In genomic region chr1:6800728-6801127, GRCh38 we compare ENCODE assay signal across 13 cellular contexts. TPM values are rescaled to one million over a fixed set of nuclear protein-coding genes. Genes with fewer than 3 reads are reported as not detected.
DNase-seq lines count a peak whose midpoint lies in the region; ATAC-seq, FAIRE-seq and TF ChIP-seq lines count a peak whose summit lies in the region.
"Had no signal": no experiment of that assay in that cellular context is flagged by ENCODE, and none has a peak within 500 bp of the region (broad histone marks: within the 10 kb centered on the region; RNA-seq: fewer than 3 reads in every experiment).

No MANE protein-coding gene starts in this region.

- no peak overlapping the region for H3K4me3 Mint-ChIP-seq in glutamatergic neuron (ENCODE audit: unreplicated experiment)
- H3K4me3 Mint-ChIP-seq: activated CD4-positive, alpha-beta T cell treated with anti-CD3 and anti-CD28 coated beads for 36 hours; activated naive CD8-positive, alpha-beta T cell; stimulated activated naive CD8-positive, alpha-beta T cell treated with anti-CD3 and anti-CD28 coated beads, Interleukin-15, Interleukin-2, amounts not matched to agents 100 ng/mL and 50 ng/mL, for 24 hours had no signal

- peak overlapping the region; percentile 9 for H3K27ac ChIP-seq in upper lobe of right lung
- H3K27ac ChIP-seq: 22Rv1 had no signal

- H3K27me3 ChIP-seq in upper lobe of right lung = no peaks in the 10 kb centered on the region

- TF ChIP-seq POLR2A in GM12892 (IDR thresholded peaks at IDR 0.05; ENCODE audit: low read depth, low read length) = no peak

- peak; percentile 31 for DNase-seq in SIG-M5 treated with dmso at 0.1 percent for 504 hours (lab: John Stamatoyannopoulos, UW; ENCODE audit: unreplicated experiment)
- no peak for DNase-seq in SIG-M5 (lab: John Stamatoyannopoulos, UW)
- peak; percentile 28 for DNase-seq in astrocyte of the spinal cord (ENCODE audit: low read depth, low spot score)
- DNase-seq in iris pigment epithelial cell (ENCODE audit: low read depth) = peak; percentile 80
- DNase-seq in upper lobe of right lung = no peak
- DNase-seq in GM12892 (ENCODE audit: insufficient read length) = no peak
- DNase-seq in SW480 (ENCODE audit: low spot score) = no peak
- DNase-seq in glutamatergic neuron = no peak
- DNase-seq: activated CD4-positive, alpha-beta T cell treated with anti-CD3 and anti-CD28 coated beads for 36 hours had no signal

- in situ Hi-C loops in astrocyte of the spinal cord (cut with HindIII; ENCODE audit: low sequenced_read_pairs) = no loop called here

- peaks cover 24% of the 10 kb centered on the region for H3K4me1 ChIP-seq in upper lobe of right lung

- H3K4me1 Mint-ChIP-seq in glutamatergic neuron (ENCODE audit: low read depth, unreplicated experiment) = peaks cover 24% of the 10 kb centered on the region

- H3K9me3 ChIP-seq in upper lobe of right lung = no peaks in the 10 kb centered on the region

- TF ChIP-seq CTCF in astrocyte of the spinal cord (IDR thresholded peaks at IDR 0.05; ENCODE audit: low read depth, low read length) (no peak), upper lobe of right lung (IDR thresholded peaks at IDR 0.05) (no peak), glutamatergic neuron (IDR thresholded peaks at IDR 0.05; ENCODE audit: partially characterized antibody, unreplicated experiment) (no peak)

- H3K4me3 ChIP-seq in astrocyte of the spinal cord (ENCODE audit: low read depth, low read length) = no peak overlapping the region
- H3K4me3 ChIP-seq in upper lobe of right lung = no peak overlapping the region

- H3K36me3 Mint-ChIP-seq in glutamatergic neuron (ENCODE audit: unreplicated experiment) = no peaks in the 10 kb centered on the region

- intact Hi-C loops in upper lobe of right lung (cut with DNase I) = no loop called here

- H3K9me3 Mint-ChIP-seq in glutamatergic neuron (ENCODE audit: unreplicated experiment) = no peaks in the 10 kb centered on the region
- H3K9me3 Mint-ChIP-seq: stimulated activated naive CD8-positive, alpha-beta T cell treated with anti-CD3 and anti-CD28 coated beads, Interleukin-15, Interleukin-2, amounts not matched to agents 100 ng/mL and 50 ng/mL, for 24 hours had no signal

- no peak for FAIRE-seq in GM12892 (lab: Jason Lieb, UNC)
- FAIRE-seq: GM19239 had no signal

- H3K36me3 ChIP-seq in upper lobe of right lung = no peaks in the 10 kb centered on the region

- no peak overlapping the region for H3K27ac Mint-ChIP-seq in glutamatergic neuron (ENCODE audit: unreplicated experiment)
- H3K27ac Mint-ChIP-seq: activated CD4-positive, alpha-beta T cell treated with anti-CD3 and anti-CD28 coated beads for 36 hours; activated naive CD8-positive, alpha-beta T cell; stimulated activated naive CD8-positive, alpha-beta T cell treated with anti-CD3 and anti-CD28 coated beads, Interleukin-15, Interleukin-2, amounts not matched to agents 100 ng/mL and 50 ng/mL, for 24 hours had no signal

- peak; percentile 45 for ATAC-seq in upper lobe of right lung
- ATAC-seq: activated CD4-positive, alpha-beta T cell treated with anti-CD3 and anti-CD28 coated beads for 36 hours had no signal

- no peaks in the 10 kb centered on the region for H3K27me3 Mint-ChIP-seq in glutamatergic neuron (ENCODE audit: unreplicated experiment)
- H3K27me3 Mint-ChIP-seq: activated CD4-positive, alpha-beta T cell treated with anti-CD3 and anti-CD28 coated beads for 36 hours; activated naive CD8-positive, alpha-beta T cell; stimulated activated naive CD8-positive, alpha-beta T cell treated with anti-CD3 and anti-CD28 coated beads, Interleukin-15, Interleukin-2, amounts not matched to agents 100 ng/mL and 50 ng/mL, for 24 hours had no signal

RNA-seq across cellular contexts. Expression of gene CAMTA1, which starts 15.5 kb away (rescaled TPM):
- total RNA-seq in upper lobe of right lung = 63.4 TPM
- polyA plus RNA-seq in GM12892 (2012; ENCODE audit: missing spikeins) = 53.9 TPM
- 77.2 TPM for total RNA-seq in glutamatergic neuron (ENCODE audit: unreplicated experiment)

Comparison
In these comparisons a context has a peak if more than half of its experiments do, and no peak if none do; other contexts are left out.
1. DNase-seq: peak in SIG-M5 treated with dmso at 0.1 percent for 504 hours (single experiment), astrocyte of the spinal cord (single experiment) and iris pigment epithelial cell (single experiment); none in SIG-M5 (single experiment), upper lobe of right lung (single experiment), GM12892 (single experiment), SW480 (single experiment) and glutamatergic neuron (single experiment).